Comparison of ENCODE assay signal across 1 cellular context in the genomic region with DNA sequence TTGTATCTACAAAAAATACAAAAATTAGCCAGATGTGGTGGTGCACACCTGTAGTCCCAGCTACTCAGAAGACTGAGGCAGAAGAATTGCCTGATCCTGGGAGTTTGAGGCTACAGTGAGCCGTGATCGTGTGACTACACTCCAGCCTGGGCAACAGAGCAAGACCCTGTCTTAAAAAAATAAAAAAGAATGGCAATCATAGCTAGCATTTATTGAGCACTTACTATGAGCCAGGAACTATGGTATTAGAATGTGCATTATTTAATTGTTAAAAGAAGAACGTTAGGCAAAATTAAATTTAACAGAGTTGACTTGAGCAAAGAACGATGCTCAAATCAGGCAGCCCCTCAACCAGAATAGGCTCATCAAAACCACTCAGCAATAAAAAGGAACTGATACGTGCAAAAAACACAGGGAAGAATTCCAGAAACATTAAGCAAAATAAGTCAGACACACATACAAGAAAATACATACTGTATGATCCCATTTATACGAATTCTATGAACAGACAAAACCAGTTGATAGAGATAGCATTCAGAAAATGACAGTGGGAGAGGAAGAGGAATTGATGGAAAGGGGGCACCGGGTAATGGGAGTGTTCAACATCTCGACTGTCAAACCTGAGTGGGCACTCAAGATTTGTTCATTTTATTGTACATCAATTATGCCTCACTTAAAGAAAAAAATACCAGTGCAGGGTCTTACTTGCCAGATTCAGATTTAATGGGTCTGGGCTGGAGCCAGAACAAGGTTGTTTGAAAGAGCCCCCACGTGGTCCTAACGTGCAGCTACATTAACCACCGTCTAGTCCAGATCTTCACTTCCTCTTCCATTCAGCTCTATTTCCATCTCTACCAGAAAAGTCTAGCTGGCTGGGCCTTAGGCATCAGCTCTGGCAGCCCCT.
A peak's percentile ranks its signal among the peaks of the same experiment; 100 is the strongest.
TF ChIP-seq lines count a peak whose summit lies in the region.

No MANE protein-coding gene starts in this region.

TF ChIP-seq in K562, 482 proteins besides CTCF, POLR2A, EP300 and RAD21 (continued from another document and continues in another):
- TF ChIP-seq, protein P1, sequence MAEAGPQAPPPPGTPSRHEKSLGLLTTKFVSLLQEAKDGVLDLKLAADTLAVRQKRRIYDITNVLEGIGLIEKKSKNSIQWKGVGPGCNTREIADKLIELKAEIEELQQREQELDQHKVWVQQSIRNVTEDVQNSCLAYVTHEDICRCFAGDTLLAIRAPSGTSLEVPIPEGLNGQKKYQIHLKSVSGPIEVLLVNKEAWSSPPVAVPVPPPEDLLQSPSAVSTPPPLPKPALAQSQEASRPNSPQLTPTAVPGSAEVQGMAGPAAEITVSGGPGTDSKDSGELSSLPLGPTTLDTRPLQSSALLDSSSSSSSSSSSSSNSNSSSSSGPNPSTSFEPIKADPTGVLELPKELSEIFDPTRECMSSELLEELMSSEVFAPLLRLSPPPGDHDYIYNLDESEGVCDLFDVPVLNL (CRISPR knock-in tag; IDR thresholded peaks at IDR 0.05; ENCODE audit: low read depth) = no peak
- TF ChIP-seq L3MBTL2 (IDR thresholded peaks at IDR 0.05) (peak; percentile 53; the same call in 1 of the 2 replicates), NFIC (IDR thresholded peaks at IDR 0.05) (peak; percentile 65), CBX3 (IDR thresholded peaks at IDR 0.05; ENCODE audit: borderline replicate concordance in 1 of 2, low read length in 2 of 2) (peak in 1 of 2 experiments; percentile 46; a peak in 1 of 3 replicates), MTA1 (IDR thresholded peaks at IDR 0.05; ENCODE audit: borderline replicate concordance) (no peak), NR2C2 (CRISPR knock-in tag; IDR thresholded peaks at IDR 0.05) (no peak), NR2C2 (tag; IDR thresholded peaks at IDR 0.05) (no peak), SNIP1 (IDR thresholded peaks at IDR 0.05; ENCODE audit: low read depth) (no peak), POLR3G (IDR thresholded peaks at IDR 0.05; ENCODE audit: extremely low read depth, insufficient read length, insufficient replicate concordance) (no peak), ZSCAN29 (IDR thresholded peaks at IDR 0.05) (no peak), KLF1 (tag; IDR thresholded peaks at IDR 0.05) (no peak), ZNF143 (CRISPR knock-in tag; IDR thresholded peaks at IDR 0.05) (no peak), DIDO1 (tag; IDR thresholded peaks at IDR 0.05; ENCODE audit: low read depth) (no peak), HDAC8 (tag; IDR thresholded peaks at IDR 0.05) (no peak), ZNF780A (CRISPR knock-in tag; IDR thresholded peaks at IDR 0.05) (no peak), ZNF41 (CRISPR knock-in tag; conservative IDR thresholded peaks at IDR 0.05) (no peak), GATAD2A (IDR thresholded peaks at IDR 0.05) (no peak), POU5F1 (IDR thresholded peaks at IDR 0.05; ENCODE audit: borderline replicate concordance, low read depth, low read length, partially characterized antibody) (no peak), MCM7 (IDR thresholded peaks at IDR 0.05) (no peak), ETV1 (tag; conservative IDR thresholded peaks at IDR 0.05; ENCODE audit: low read depth) (no peak), ZFP36 (IDR thresholded peaks at IDR 0.05; ENCODE audit: low read depth, low read length, partially characterized antibody) (no peak), TAF15 (IDR thresholded peaks at IDR 0.05; ENCODE audit: low read depth, low read length) (no peak), KLF10 (CRISPR knock-in tag; IDR thresholded peaks at IDR 0.05) (no peak)
- TF ChIP-seq, protein P2, sequence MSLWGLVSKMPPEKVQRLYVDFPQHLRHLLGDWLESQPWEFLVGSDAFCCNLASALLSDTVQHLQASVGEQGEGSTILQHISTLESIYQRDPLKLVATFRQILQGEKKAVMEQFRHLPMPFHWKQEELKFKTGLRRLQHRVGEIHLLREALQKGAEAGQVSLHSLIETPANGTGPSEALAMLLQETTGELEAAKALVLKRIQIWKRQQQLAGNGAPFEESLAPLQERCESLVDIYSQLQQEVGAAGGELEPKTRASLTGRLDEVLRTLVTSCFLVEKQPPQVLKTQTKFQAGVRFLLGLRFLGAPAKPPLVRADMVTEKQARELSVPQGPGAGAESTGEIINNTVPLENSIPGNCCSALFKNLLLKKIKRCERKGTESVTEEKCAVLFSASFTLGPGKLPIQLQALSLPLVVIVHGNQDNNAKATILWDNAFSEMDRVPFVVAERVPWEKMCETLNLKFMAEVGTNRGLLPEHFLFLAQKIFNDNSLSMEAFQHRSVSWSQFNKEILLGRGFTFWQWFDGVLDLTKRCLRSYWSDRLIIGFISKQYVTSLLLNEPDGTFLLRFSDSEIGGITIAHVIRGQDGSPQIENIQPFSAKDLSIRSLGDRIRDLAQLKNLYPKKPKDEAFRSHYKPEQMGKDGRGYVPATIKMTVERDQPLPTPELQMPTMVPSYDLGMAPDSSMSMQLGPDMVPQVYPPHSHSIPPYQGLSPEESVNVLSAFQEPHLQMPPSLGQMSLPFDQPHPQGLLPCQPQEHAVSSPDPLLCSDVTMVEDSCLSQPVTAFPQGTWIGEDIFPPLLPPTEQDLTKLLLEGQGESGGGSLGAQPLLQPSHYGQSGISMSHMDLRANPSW (CRISPR knock-in tag; IDR thresholded peaks at IDR 0.05) = no peak
- TF ChIP-seq, protein P3, sequence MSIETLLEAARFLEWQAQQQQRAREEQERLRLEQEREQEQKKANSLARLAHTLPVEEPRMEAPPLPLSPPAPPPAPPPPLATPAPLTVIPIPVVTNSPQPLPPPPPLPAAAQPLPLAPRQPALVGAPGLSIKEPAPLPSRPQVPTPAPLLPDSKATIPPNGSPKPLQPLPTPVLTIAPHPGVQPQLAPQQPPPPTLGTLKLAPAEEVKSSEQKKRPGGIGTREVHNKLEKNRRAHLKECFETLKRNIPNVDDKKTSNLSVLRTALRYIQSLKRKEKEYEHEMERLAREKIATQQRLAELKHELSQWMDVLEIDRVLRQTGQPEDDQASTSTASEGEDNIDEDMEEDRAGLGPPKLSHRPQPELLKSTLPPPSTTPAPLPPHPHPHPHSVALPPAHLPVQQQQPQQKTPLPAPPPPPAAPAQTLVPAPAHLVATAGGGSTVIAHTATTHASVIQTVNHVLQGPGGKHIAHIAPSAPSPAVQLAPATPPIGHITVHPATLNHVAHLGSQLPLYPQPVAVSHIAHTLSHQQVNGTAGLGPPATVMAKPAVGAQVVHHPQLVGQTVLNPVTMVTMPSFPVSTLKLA (conservative IDR thresholded peaks at IDR 0.05) = peak; percentile 12 to 46; a peak in 1 of 4 replicates
- TF ChIP-seq, protein P4, sequence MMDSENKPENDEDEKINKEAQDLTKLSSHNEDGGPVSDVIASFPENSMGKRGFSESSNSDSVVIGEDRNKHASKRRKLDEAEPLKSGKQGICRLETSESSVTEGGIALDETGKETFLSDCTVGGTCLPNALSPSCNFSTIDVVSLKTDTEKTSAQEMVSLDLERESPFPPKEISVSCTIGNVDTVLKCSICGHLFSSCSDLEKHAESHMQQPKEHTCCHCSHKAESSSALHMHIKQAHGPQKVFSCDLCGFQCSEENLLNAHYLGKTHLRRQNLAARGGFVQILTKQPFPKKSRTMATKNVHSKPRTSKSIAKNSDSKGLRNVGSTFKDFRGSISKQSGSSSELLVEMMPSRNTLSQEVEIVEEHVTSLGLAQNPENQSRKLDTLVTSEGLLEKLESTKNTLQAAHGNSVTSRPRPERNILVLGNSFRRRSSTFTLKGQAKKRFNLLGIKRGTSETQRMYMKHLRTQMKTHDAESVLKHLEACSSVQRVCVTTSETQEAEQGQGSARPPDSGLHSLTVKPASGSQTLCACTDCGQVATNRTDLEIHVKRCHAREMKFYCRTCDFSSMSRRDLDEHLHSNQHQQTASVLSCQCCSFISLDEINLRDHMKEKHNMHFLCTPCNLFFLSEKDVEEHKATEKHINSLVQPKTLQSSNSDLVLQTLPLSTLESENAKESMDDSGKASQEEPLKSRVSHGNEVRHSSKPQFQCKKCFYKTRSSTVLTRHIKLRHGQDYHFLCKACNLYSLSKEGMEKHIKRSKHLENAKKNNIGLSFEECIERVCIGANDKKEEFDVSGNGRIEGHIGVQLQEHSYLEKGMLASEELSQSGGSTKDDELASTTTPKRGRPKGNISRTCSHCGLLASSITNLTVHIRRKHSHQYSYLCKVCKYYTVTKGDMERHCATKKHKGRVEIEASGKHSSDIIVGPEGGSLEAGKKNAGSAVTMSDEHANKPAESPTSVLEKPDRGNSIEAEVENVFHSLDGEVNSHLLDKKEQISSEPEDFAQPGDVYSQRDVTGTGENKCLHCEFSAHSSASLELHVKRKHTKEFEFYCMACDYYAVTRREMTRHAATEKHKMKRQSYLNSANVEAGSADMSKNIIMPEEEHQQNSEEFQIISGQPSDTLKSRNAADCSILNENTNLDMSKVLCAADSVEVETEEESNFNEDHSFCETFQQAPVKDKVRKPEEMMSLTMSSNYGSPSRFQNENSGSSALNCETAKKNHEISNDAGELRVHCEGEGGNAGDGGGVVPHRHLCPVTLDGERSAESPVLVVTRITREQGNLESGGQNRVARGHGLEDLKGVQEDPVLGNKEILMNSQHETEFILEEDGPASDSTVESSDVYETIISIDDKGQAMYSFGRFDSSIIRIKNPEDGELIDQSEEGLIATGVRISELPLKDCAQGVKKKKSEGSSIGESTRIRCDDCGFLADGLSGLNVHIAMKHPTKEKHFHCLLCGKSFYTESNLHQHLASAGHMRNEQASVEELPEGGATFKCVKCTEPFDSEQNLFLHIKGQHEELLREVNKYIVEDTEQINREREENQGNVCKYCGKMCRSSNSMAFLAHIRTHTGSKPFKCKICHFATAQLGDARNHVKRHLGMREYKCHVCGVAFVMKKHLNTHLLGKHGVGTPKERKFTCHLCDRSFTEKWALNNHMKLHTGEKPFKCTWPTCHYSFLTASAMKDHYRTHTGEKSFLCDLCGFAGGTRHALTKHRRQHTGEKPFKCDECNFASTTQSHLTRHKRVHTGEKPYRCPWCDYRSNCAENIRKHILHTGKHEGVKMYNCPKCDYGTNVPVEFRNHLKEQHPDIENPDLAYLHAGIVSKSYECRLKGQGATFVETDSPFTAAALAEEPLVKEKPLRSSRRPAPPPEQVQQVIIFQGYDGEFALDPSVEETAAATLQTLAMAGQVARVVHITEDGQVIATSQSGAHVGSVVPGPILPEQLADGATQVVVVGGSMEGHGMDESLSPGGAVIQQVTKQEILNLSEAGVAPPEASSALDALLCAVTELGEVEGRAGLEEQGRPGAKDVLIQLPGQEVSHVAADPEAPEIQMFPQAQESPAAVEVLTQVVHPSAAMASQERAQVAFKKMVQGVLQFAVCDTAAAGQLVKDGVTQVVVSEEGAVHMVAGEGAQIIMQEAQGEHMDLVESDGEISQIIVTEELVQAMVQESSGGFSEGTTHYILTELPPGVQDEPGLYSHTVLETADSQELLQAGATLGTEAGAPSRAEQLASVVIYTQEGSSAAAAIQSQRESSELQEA (IDR thresholded peaks at IDR 0.05; ENCODE audit: low read depth) = no peak
- TF ChIP-seq, protein P5, sequence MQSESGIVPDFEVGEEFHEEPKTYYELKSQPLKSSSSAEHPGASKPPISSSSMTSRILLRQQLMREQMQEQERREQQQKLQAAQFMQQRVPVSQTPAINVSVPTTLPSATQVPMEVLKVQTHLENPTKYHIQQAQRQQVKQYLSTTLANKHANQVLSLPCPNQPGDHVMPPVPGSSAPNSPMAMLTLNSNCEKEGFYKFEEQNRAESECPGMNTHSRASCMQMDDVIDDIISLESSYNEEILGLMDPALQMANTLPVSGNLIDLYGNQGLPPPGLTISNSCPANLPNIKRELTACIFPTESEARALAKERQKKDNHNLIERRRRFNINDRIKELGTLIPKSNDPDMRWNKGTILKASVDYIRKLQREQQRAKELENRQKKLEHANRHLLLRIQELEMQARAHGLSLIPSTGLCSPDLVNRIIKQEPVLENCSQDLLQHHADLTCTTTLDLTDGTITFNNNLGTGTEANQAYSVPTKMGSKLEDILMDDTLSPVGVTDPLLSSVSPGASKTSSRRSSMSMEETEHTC (IDR thresholded peaks at IDR 0.05) = no peak
- TF ChIP-seq, protein P6, sequence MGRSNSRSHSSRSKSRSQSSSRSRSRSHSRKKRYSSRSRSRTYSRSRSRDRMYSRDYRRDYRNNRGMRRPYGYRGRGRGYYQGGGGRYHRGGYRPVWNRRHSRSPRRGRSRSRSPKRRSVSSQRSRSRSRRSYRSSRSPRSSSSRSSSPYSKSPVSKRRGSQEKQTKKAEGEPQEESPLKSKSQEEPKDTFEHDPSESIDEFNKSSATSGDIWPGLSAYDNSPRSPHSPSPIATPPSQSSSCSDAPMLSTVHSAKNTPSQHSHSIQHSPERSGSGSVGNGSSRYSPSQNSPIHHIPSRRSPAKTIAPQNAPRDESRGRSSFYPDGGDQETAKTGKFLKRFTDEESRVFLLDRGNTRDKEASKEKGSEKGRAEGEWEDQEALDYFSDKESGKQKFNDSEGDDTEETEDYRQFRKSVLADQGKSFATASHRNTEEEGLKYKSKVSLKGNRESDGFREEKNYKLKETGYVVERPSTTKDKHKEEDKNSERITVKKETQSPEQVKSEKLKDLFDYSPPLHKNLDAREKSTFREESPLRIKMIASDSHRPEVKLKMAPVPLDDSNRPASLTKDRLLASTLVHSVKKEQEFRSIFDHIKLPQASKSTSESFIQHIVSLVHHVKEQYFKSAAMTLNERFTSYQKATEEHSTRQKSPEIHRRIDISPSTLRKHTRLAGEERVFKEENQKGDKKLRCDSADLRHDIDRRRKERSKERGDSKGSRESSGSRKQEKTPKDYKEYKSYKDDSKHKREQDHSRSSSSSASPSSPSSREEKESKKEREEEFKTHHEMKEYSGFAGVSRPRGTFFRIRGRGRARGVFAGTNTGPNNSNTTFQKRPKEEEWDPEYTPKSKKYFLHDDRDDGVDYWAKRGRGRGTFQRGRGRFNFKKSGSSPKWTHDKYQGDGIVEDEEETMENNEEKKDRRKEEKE (IDR thresholded peaks at IDR 0.05; ENCODE audit: borderline replicate concordance in 1 of 2, control insufficient read depth in 1 of 2, low read depth in 2 of 2, low read length in 1 of 2) = no peak
- TF ChIP-seq, protein P7, sequence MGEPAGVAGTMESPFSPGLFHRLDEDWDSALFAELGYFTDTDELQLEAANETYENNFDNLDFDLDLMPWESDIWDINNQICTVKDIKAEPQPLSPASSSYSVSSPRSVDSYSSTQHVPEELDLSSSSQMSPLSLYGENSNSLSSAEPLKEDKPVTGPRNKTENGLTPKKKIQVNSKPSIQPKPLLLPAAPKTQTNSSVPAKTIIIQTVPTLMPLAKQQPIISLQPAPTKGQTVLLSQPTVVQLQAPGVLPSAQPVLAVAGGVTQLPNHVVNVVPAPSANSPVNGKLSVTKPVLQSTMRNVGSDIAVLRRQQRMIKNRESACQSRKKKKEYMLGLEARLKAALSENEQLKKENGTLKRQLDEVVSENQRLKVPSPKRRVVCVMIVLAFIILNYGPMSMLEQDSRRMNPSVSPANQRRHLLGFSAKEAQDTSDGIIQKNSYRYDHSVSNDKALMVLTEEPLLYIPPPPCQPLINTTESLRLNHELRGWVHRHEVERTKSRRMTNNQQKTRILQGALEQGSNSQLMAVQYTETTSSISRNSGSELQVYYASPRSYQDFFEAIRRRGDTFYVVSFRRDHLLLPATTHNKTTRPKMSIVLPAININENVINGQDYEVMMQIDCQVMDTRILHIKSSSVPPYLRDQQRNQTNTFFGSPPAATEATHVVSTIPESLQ (CRISPR knock-in tag; IDR thresholded peaks at IDR 0.05) = no peak
- TF ChIP-seq, protein P8, sequence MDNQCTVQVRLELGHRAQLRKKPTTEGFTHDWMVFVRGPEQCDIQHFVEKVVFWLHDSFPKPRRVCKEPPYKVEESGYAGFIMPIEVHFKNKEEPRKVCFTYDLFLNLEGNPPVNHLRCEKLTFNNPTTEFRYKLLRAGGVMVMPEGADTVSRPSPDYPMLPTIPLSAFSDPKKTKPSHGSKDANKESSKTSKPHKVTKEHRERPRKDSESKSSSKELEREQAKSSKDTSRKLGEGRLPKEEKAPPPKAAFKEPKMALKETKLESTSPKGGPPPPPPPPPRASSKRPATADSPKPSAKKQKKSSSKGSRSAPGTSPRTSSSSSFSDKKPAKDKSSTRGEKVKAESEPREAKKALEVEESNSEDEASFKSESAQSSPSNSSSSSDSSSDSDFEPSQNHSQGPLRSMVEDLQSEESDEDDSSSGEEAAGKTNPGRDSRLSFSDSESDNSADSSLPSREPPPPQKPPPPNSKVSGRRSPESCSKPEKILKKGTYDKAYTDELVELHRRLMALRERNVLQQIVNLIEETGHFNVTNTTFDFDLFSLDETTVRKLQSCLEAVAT (IDR thresholded peaks at IDR 0.05) = no peak
